Comparison of ENCODE assay signal across 8 cellular contexts in the genomic region with DNA sequence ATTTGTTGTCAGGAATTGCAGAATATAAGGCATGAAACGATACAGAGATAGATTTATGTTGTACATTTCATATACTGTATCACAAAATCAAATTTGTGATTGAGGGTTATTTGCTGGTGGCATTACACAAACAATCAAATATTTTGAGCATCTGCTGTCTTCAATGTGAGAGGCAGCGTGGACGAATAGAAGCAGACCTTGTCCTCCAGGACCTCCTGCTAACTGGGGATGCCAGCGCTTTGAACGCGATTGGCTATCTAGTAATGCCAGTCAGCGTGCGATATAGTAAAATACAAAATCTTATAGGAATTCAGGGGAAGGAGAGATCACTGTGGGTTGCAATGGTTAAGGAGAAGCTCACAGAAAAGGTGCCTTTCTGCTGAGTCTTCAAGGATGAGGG. TPM values are rescaled to one million over a fixed set of nuclear protein-coding genes. Genes with fewer than 3 reads are reported as not detected.
DNase-seq lines count a peak whose midpoint lies in the region; ATAC-seq and TF ChIP-seq lines count a peak whose summit lies in the region.

No MANE protein-coding gene starts in this region.

- TF ChIP-seq CTCF in adrenal gland (IDR thresholded peaks at IDR 0.05), result no peak
- no peak for TF ChIP-seq CTCF in kidney epithelial cell (IDR thresholded peaks at IDR 0.05; ENCODE audit: insufficient read depth, low read length, poor library complexity, severe bottlenecking)
- TF ChIP-seq CTCF in thoracic aorta (IDR thresholded peaks at IDR 0.05), result no peak

- H3K4me3 ChIP-seq in adrenal gland (peak overlapping the region in 3 of 4 donors; percentile 19 to 93 (median 92)), kidney epithelial cell (ENCODE audit: low read depth, low read length) (peak overlapping the region; percentile 62), thoracic aorta (peak overlapping the region; percentile 93)

- peaks cover 35% of the 10 kb centered on the region for H3K4me1 Mint-ChIP-seq in activated T-cell treated with anti-CD3 and anti-CD28 coated beads, Interleukin-2, amount 50 U/mL, for 4 hours (ENCODE audit: low read depth)

- H3K9me3 ChIP-seq in adrenal gland (replicated peaks in 1 of 3) (no peaks in the 10 kb centered on the region), thoracic aorta (no peaks in the 10 kb centered on the region)

- intact Hi-C loops in adrenal gland (cut with DNase I), result no loop called here

- peaks cover 25% of the 10 kb centered on the region for H3K36me3 Mint-ChIP-seq in activated T-cell treated with anti-CD3 and anti-CD28 coated beads, Interleukin-2, amount 50 U/mL, for 4 hours (ENCODE audit: insufficient read depth)

- H3K27ac ChIP-seq in adrenal gland (peak overlapping the region in 3 of 5 donors; percentile 85 to 93 (median 87)), thoracic aorta (peak overlapping the region; percentile 54 to 88)

- H3K4me1 ChIP-seq in adrenal gland (replicated peaks in 1 of 2), result peaks cover 12% of the 10 kb centered on the region in 2 donors
- peaks cover 15 to 33% of the 10 kb centered on the region in 2 donors for H3K4me1 ChIP-seq in thoracic aorta (ENCODE audit: control insufficient read depth in 1 of 2, low read depth in 2 of 2)

- H3K27me3 Mint-ChIP-seq in activated T-cell treated with anti-CD3 and anti-CD28 coated beads, Interleukin-2, amount 50 U/mL, for 4 hours (ENCODE audit: low read depth), result peaks cover 15% of the 10 kb centered on the region

- H3K9me3 Mint-ChIP-seq in activated T-cell treated with anti-CD3 and anti-CD28 coated beads, Interleukin-2, amount 50 U/mL, for 4 hours, result peaks cover 11% of the 10 kb centered on the region

- 56 to 66% (median 60%) methylated on average over 8 of the region's 8 CpGs for WGBS in adrenal gland, 4 donors

- no peak for DNase-seq in activated T-cell treated with anti-CD3 and anti-CD28 coated beads, Interleukin-2, amount 50 U/mL, for 4 hours
- no peak for DNase-seq in activated T-cell treated with anti-CD3 and anti-CD28 coated beads for 4 hours
- DNase-seq in adrenal gland, result no peak
- no peak for DNase-seq in kidney epithelial cell (ENCODE audit: low read depth)
- no peak for DNase-seq in thoracic aorta (ENCODE audit: low spot score)
- DNase-seq in dedifferentiated amniotic fluid mesenchymal stem cell (ENCODE audit: extremely low spot score), result no peak
- DNase-seq in putamen (ENCODE audit: low spot score), result no peak

- no peak for TF ChIP-seq POLR2A in adrenal gland (IDR thresholded peaks at IDR 0.05)

- H3K27me3 ChIP-seq in adrenal gland (no peaks in the 10 kb centered on the region), kidney epithelial cell (ENCODE audit: control insufficient read depth, insufficient read depth, low read length) (no peaks in the 10 kb centered on the region), thoracic aorta (replicated peaks; ENCODE audit: insufficient read depth) (no peaks in the 10 kb centered on the region)

- ATAC-seq in activated T-cell treated with anti-CD3 and anti-CD28 coated beads, Interleukin-2, amount 50 U/mL, for 4 hours, result no peak
- ATAC-seq in thoracic aorta (ENCODE audit: insufficient number of reproducible peaks, low FRiP score, low read depth) (no peak), HG03045 (IDR thresholded peaks at IDR 0.05; ENCODE audit: unreplicated experiment) (no peak)

- peaks cover 0 to 9% of the 10 kb centered on the region in 2 donors for H3K36me3 ChIP-seq in adrenal gland (replicated peaks in 1 of 2)
- no peaks in the 10 kb centered on the region for H3K36me3 ChIP-seq in kidney epithelial cell (ENCODE audit: control insufficient read depth, insufficient read depth, low read length)
- peaks cover 7% of the 10 kb centered on the region for H3K36me3 ChIP-seq in thoracic aorta

- peak overlapping the region; percentile 83 for H3K4me3 Mint-ChIP-seq in activated T-cell treated with anti-CD3 and anti-CD28 coated beads, Interleukin-2, amount 50 U/mL, for 4 hours

RNA-seq across cellular contexts. Expression of gene SNX19, which starts 0.6 kb away (rescaled TPM):
- total RNA-seq in activated T-cell treated with anti-CD3 and anti-CD28 coated beads, Interleukin-2, amount 50 U/mL, for 4 hours, result 10 to 100 TPM; 24.2 to 31.8 (median 30.9) TPM
- total RNA-seq in adrenal gland (100 to 1,000 TPM in 1 of 8 donors, 10 to 100 TPM in 7; 49.6 to 102 (median 68.9) TPM), kidney epithelial cell (80.1 and 96.1 TPM in 2 replicates), thoracic aorta (100 to 1,000 TPM; 102 to 126 TPM)
- polyA plus RNA-seq in adrenal gland, result 10 to 100 TPM; 13.6 to 72.4 (median 20.8) TPM
